29 cellular contexts compared by ENCODE assay signal in the genomic region with DNA sequence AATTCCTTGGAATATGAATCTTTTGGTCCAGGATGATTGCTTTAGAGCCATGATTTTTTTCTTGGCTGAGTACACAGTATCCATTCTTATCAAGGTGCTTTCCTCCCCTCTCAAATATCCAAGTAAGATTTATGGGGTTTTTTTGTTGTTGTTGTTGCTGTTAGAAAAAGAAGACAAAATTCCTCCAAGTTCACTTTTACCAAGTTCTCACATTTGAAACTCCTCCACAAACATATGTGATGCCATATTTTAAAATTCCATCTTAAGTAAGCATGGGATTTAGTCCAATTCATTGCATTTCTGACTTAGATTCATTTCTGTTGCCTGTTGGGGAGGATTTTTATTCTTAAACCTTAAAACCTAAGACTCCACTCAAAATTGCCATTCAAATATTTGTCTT.
"Had no signal": no experiment of that assay in that cellular context is flagged by ENCODE, and none has a peak within 500 bp of the region (broad histone marks: within the 10 kb centered on the region; RNA-seq: fewer than 3 reads in every experiment).

No MANE protein-coding gene starts in this region.

- ATAC-seq: activated CD8-positive, alpha-beta T cell treated with anti-CD3 and anti-CD28 coated beads for 36 hours; body of pancreas had no signal

- H3K4me1 ChIP-seq: body of pancreas had no signal

- DNase-seq: activated CD4-positive, alpha-beta T cell treated with anti-CD3 and anti-CD28 coated beads, Interleukin-2, amount 50 U/mL, for 1 hour; activated CD4-positive, CD25-positive, alpha-beta regulatory T cell; activated CD8-positive, alpha-beta memory T cell treated with anti-CD3 and anti-CD28 coated beads, Interleukin-2, amount 50 U/mL, for 4 hours; activated CD8-positive, alpha-beta T cell treated with anti-CD3 and anti-CD28 coated beads for 36 hours; activated effector memory CD4-positive, alpha-beta T cell treated with Interleukin-2 at 50 U/mL for 16 hours; activated naive CD4-positive, alpha-beta T cell; activated naive CD8-positive, alpha-beta T cell treated with anti-CD3 and anti-CD28 coated beads, Interleukin-2, amount 10 ng/mL, durations not matched to agents 7 days and 5 days; amniotic stem cell; body of pancreas; IMR-90; Kasumi-1; KBM-7; NCI-H1048; NCI-H1417 treated with DMSO at 0.1 percent for 48 hours; NCI-H1694; NCI-H2029; NCI-H2107; NCI-H2171 treated with DMSO at 0.1 percent for 48 hours; NCI-H446; NCI-H524; PC-9; Right ventricle myocardium superior; SJCRH30; SK-N-SH; T-helper 1 cell had no signal

- H3K9me2 ChIP-seq: SK-N-SH had no signal

- H3K27me3 ChIP-seq: ascending aorta, body of pancreas, SJCRH30 had no signal

- H3K9ac ChIP-seq: SK-N-SH had no signal

- H2AFZ ChIP-seq: PC-9 had no signal

- H3K4me3 Mint-ChIP-seq: activated CD8-positive, alpha-beta T cell treated with anti-CD3 and anti-CD28 coated beads for 36 hours; activated naive CD8-positive, alpha-beta T cell treated with anti-CD3 and anti-CD28 coated beads, Interleukin-2, amount 10 ng/mL, durations not matched to agents 7 days and 5 days; activated T-helper 1 cell treated with anti-CD3 and anti-CD28 coated beads, Interleukin-12 subunit alpha, Interleukin-12 subunit beta, Interleukin-2, Interleukin-4 antibody, amounts not matched to agents 30 ng/mL and 10 ng/mL and 1 ng/mL, durations not matched to agents 14 hours and 24 hours and 36 hours; central memory CD8-positive, alpha-beta T cell had no signal

- H3K27ac Mint-ChIP-seq: activated naive CD8-positive, alpha-beta T cell treated with anti-CD3 and anti-CD28 coated beads, Interleukin-2, amount 10 ng/mL, durations not matched to agents 7 days and 5 days; activated T-helper 1 cell treated with anti-CD3 and anti-CD28 coated beads, Interleukin-12 subunit alpha, Interleukin-12 subunit beta, Interleukin-2, Interleukin-4 antibody, amounts not matched to agents 30 ng/mL and 10 ng/mL and 1 ng/mL, durations not matched to agents 14 hours and 24 hours and 36 hours had no signal

- H3K27ac ChIP-seq: ascending aorta, body of pancreas, PC-9, SJCRH30, VCaP had no signal

- H3K4me3 ChIP-seq: ascending aorta, body of pancreas, PC-9, SJCRH30 had no signal

- H3K27me3 Mint-ChIP-seq: activated CD8-positive, alpha-beta T cell treated with anti-CD3 and anti-CD28 coated beads for 36 hours; activated naive CD8-positive, alpha-beta T cell treated with anti-CD3 and anti-CD28 coated beads, Interleukin-2, amount 10 ng/mL, durations not matched to agents 7 days and 5 days; central memory CD8-positive, alpha-beta T cell had no signal

- H3K4me2 ChIP-seq: PC-9, SK-N-SH had no signal

- H3K9me3 ChIP-seq: ascending aorta, body of pancreas, SK-N-SH had no signal

- H3K36me3 ChIP-seq: ascending aorta, SJCRH30 had no signal
